32 cellular contexts compared by ENCODE assay signal in genomic region chr7:158430308-158431034, GRCh38.
DNase-seq lines count a peak whose midpoint lies in the region; ATAC-seq, FAIRE-seq and TF ChIP-seq lines count a peak whose summit lies in the region.
"Had no signal": no experiment of that assay in that cellular context is flagged by ENCODE, and none has a peak within 500 bp of the region (broad histone marks: within the 10 kb centered on the region; RNA-seq: fewer than 3 reads in every experiment).

No MANE protein-coding gene starts in this region.

- POLR2A ChIA-PET in K562 (lab: Yijun Ruan, JAX) (no interaction called here), WTC11 (lab: Charles Lee) (no interaction called here)

- 0 out of 4 replicates have a peak overlapping the region, but pooled peaks of 1 of the 2 experiments have one; percentile 27 for H3K9ac ChIP-seq in K562 (ENCODE audit: insufficient read depth in 1 of 2, low read depth in 2 of 2, low read length in 2 of 2)
- peak overlapping the region; percentile 18 for H3K9ac ChIP-seq in neuronal stem cell (ENCODE audit: low read depth, low read length, poor library complexity)

- H3K27me3 ChIP-seq in K562 (ENCODE audit: control insufficient read depth in 2 of 2, insufficient read depth in 2 of 2, low read length in 2 of 2) (peaks cover 20 to 55% of the 10 kb centered on the region in 2 experiments), neuronal stem cell (ENCODE audit: control insufficient read depth in 3 of 3, insufficient read depth in 3 of 3, low read depth in 1 of 3, low read length in 3 of 3) (peaks cover 0 to 2% (median 0%) of the 10 kb centered on the region in 3 experiments)
- H3K27me3 ChIP-seq: BE2C, foreskin keratinocyte, ovary, thyroid gland, vagina had no signal

- TF ChIP-seq EP300 in K562 (IDR thresholded peaks at IDR 0.05; ENCODE audit: low read length), result no peak

- H3K79me2 ChIP-seq in K562 (ENCODE audit: control insufficient read depth, insufficient read depth, low read length), result no peaks in the 10 kb centered on the region

- TF ChIP-seq POLR2A in K562 (conservative IDR thresholded peaks at IDR 0.05), result no peak

- no peak for TF ChIP-seq RAD21 in K562 (CRISPR knock-in tag; conservative IDR thresholded peaks at IDR 0.05 in 1 of 2, IDR thresholded peaks at IDR 0.05 in 1 of 2)

- peak overlapping the region; percentile 52 for H2BK12ac ChIP-seq in neuronal stem cell (ENCODE audit: low read length)

- BruUV-seq in K562 (replicated peaks; lab: Mats Ljungman, UMichigan), result no TSS peak

- H2AFZ ChIP-seq in K562 (ENCODE audit: low read depth, low read length) (no peak overlapping the region), neuronal stem cell (ENCODE audit: low read length) (peak overlapping the region; percentile 56)

- H3K14ac ChIP-seq in neuronal stem cell (ENCODE audit: low read length), result peak overlapping the region; percentile 17

- peak overlapping the region; percentile 83 for H3K18ac ChIP-seq in neuronal stem cell (ENCODE audit: low read length)

- ATAC-seq in natural killer cell treated with Interleukin-12 subunit alpha and Interleukin-12 subunit beta and Interleukin-15 and Interleukin-18, amount 100 ng/mL, for 72 hours, result peak; percentile 28 to 58
- ATAC-seq in natural killer cell (no peak), K562 (peak; percentile 20; the same call in 1 of the 3 replicates), WTC11 (no peak), HG03139 (IDR thresholded peaks at IDR 0.05; ENCODE audit: unreplicated experiment) (no peak)
- ATAC-seq: activated CD4-positive, alpha-beta T cell treated with anti-CD3 and anti-CD28 coated beads for 36 hours; activated CD8-positive, alpha-beta T cell treated with anti-CD3 and anti-CD28 coated beads, Interleukin-2, amount 10 ng/mL, durations not matched to agents 7 days and 5 days; foreskin keratinocyte; left ventricle myocardium superior had no signal

- H3K4me3 ChIP-seq in K562 (no peak overlapping the region), neuronal stem cell (ENCODE audit: low read length in 2 of 2) (no peak overlapping the region)
- H3K4me3 ChIP-seq: esophagus squamous epithelium, HAP-1, heart right ventricle, ovary, smooth muscle cell, thyroid gland, vagina had no signal

- H3K4me1 Mint-ChIP-seq in natural killer cell treated with Interleukin-12 subunit alpha and Interleukin-12 subunit beta and Interleukin-15 and Interleukin-18, amount 100 ng/mL, for 72 hours (ENCODE audit: low read depth in 2 of 2), result no peaks in the 10 kb centered on the region
- H3K4me1 Mint-ChIP-seq in natural killer cell (no peaks in the 10 kb centered on the region), WTC11 (peaks cover 6% of the 10 kb centered on the region)

- peaks cover 0 to 6% of the 10 kb centered on the region in 2 experiments; a peak in 2 of 5 replicates for H3K4me1 ChIP-seq in K562 (replicated peaks in 1 of 2; ENCODE audit: control insufficient read depth in 2 of 2, insufficient read depth in 2 of 2, low read length in 2 of 2)
- H3K4me1 ChIP-seq in neuronal stem cell (ENCODE audit: control insufficient read depth in 2 of 2, insufficient read depth in 1 of 2, low read depth in 1 of 2, low read length in 2 of 2), result no peaks in the 10 kb centered on the region
- H3K4me1 ChIP-seq: BE2C, foreskin keratinocyte, HAP-1 had no signal

- peak overlapping the region in 1 of 2 donors; percentile 26 for H3K27ac Mint-ChIP-seq in natural killer cell treated with Interleukin-12 subunit alpha and Interleukin-12 subunit beta and Interleukin-15 and Interleukin-18, amount 100 ng/mL, for 72 hours
- H3K27ac Mint-ChIP-seq in natural killer cell, result no peak overlapping the region
- no peak overlapping the region for H3K27ac Mint-ChIP-seq in WTC11
- H3K27ac Mint-ChIP-seq: activated CD4-positive, alpha-beta T cell treated with anti-CD3 and anti-CD28 coated beads for 36 hours; activated CD8-positive, alpha-beta T cell treated with anti-CD3 and anti-CD28 coated beads, Interleukin-2, amount 10 ng/mL, durations not matched to agents 7 days and 5 days; mesothelial cell of epicardium; naive thymus-derived CD4-positive, alpha-beta T cell; T-helper 2 cell treated with Interferon-gamma antibody and Interleukin-4, amounts not matched to agents 5 μg/mL and 100 μg/mL, for 36 hours had no signal

- H3K27me3 Mint-ChIP-seq in natural killer cell treated with Interleukin-12 subunit alpha and Interleukin-12 subunit beta and Interleukin-15 and Interleukin-18, amount 100 ng/mL, for 72 hours, result peaks cover 5 to 20% of the 10 kb centered on the region in 2 donors
- H3K27me3 Mint-ChIP-seq in natural killer cell (ENCODE audit: low read depth in 2 of 2) (peaks cover 5 to 16% of the 10 kb centered on the region in 2 donors), WTC11 (ENCODE audit: low read depth) (no peaks in the 10 kb centered on the region)

- intact Hi-C loops in natural killer cell (cut with micrococcal nuclease), result no loop called here
- intact Hi-C loops in K562 (cut with micrococcal nuclease), result no loop called here

- H3K27ac ChIP-seq in K562 (ENCODE audit: extremely low read depth, low read depth, low read length) (no peak overlapping the region), neuronal stem cell (replicated peaks; ENCODE audit: low read length) (no peak overlapping the region)
- H3K27ac ChIP-seq: foreskin keratinocyte, heart right ventricle, HL-60, ovary, thyroid gland had no signal

- peak overlapping the region; percentile 57 for H2BK120ac ChIP-seq in neuronal stem cell (ENCODE audit: low read depth, low read length)

- no peak for FAIRE-seq in K562 (lab: Jason Lieb, UNC)
- FAIRE-seq: endometrium, kidney had no signal

- in situ Hi-C loops in K562 (cut with MboI), result no loop called here

- H3K9me3 Mint-ChIP-seq in natural killer cell treated with Interleukin-12 subunit alpha and Interleukin-12 subunit beta and Interleukin-15 and Interleukin-18, amount 100 ng/mL, for 72 hours, result no peaks in the 10 kb centered on the region
- H3K9me3 Mint-ChIP-seq in natural killer cell, result no peaks in the 10 kb centered on the region
- H3K9me3 Mint-ChIP-seq in WTC11, result peaks cover 16% of the 10 kb centered on the region
- H3K9me3 Mint-ChIP-seq: T-helper 2 cell treated with Interferon-gamma antibody and Interleukin-4, amounts not matched to agents 5 μg/mL and 100 μg/mL, for 36 hours had no signal

- H2AK5ac ChIP-seq in neuronal stem cell (ENCODE audit: low read depth, low read length), result peak overlapping the region; percentile 51

- WGBS in K562 (ENCODE audit: insufficient coverage, low coverage, missing lambda C conversion rate), result 2% methylated on average over 22 of the region's 22 CpGs
- no CpG with 5 or more reads among the region's 22 CpGs for WGBS in neuronal stem cell (ENCODE audit: extremely low coverage in 2 of 2, insufficient read length in 2 of 2, insufficient replicate concordance in 1 of 2), 2 donors

- H3K4me3 Mint-ChIP-seq in natural killer cell treated with Interleukin-12 subunit alpha and Interleukin-12 subunit beta and Interleukin-15 and Interleukin-18, amount 100 ng/mL, for 72 hours, result no peak overlapping the region
- H3K4me3 Mint-ChIP-seq in natural killer cell, result no peak overlapping the region
- H3K4me3 Mint-ChIP-seq in WTC11, result no peak overlapping the region
- H3K4me3 Mint-ChIP-seq: activated CD4-positive, alpha-beta T cell treated with anti-CD3 and anti-CD28 coated beads for 36 hours; activated CD8-positive, alpha-beta T cell treated with anti-CD3 and anti-CD28 coated beads, Interleukin-2, amount 10 ng/mL, durations not matched to agents 7 days and 5 days; mesothelial cell of epicardium; naive thymus-derived CD4-positive, alpha-beta T cell; T-helper 2 cell treated with Interferon-gamma antibody and Interleukin-4, amounts not matched to agents 5 μg/mL and 100 μg/mL, for 36 hours had no signal

- H4K20me1 ChIP-seq in K562 (replicated peaks; ENCODE audit: control insufficient read depth, insufficient read depth, low read length), result 0 out of 2 replicates have a peak, but pooled peaks cover 7% of the 10 kb centered on the region

- H3K23ac ChIP-seq in neuronal stem cell (ENCODE audit: low read depth, low read length, poor library complexity), result peak overlapping the region; percentile 62

- H4K91ac ChIP-seq in neuronal stem cell (ENCODE audit: low read depth, low read length, poor library complexity), result no peak overlapping the region

- H3K9me1 ChIP-seq in K562 (ENCODE audit: control insufficient read depth, insufficient read depth, low read length), result no peaks in the 10 kb centered on the region

- H4K8ac ChIP-seq in neuronal stem cell (ENCODE audit: low read depth, low read length), result no peak overlapping the region

- H3K4me2 ChIP-seq in K562 (ENCODE audit: insufficient read depth, low read length), result no peak overlapping the region
- H3K4me2 ChIP-seq in neuronal stem cell (ENCODE audit: insufficient read depth, low read length, poor library complexity, severe bottlenecking), result no peak overlapping the region
- H3K4me2 ChIP-seq: smooth muscle cell had no signal

- no peak overlapping the region for H3K4ac ChIP-seq in neuronal stem cell (ENCODE audit: low read length)

- peak overlapping the region; percentile 31 for H2BK15ac ChIP-seq in neuronal stem cell (ENCODE audit: low read length)

- H2BK5ac ChIP-seq in neuronal stem cell (ENCODE audit: low read length), result no peak overlapping the region

- CTCF ChIA-PET in K562 (lab: Yijun Ruan, JAX; ENCODE audit: low intra/inter-chr PET ratio) (no interaction called here), WTC11 (lab: Charles Lee) (no interaction called here)

- no peaks in the 10 kb centered on the region for H3K36me3 Mint-ChIP-seq in natural killer cell treated with Interleukin-12 subunit alpha and Interleukin-12 subunit beta and Interleukin-15 and Interleukin-18, amount 100 ng/mL, for 72 hours
- H3K36me3 Mint-ChIP-seq in natural killer cell (no peaks in the 10 kb centered on the region), WTC11 (peaks cover 1% of the 10 kb centered on the region; the same call in 1 of the 2 replicates)
- H3K36me3 Mint-ChIP-seq: mesothelial cell of epicardium had no signal

- H3K79me1 ChIP-seq in neuronal stem cell (ENCODE audit: low read depth, low read length), result no peaks in the 10 kb centered on the region

- DNase-seq in natural killer cell treated with Interleukin-12 subunit alpha and Interleukin-12 subunit beta and Interleukin-15 and Interleukin-18, amount 100 ng/mL, for 72 hours (ENCODE audit: low spot score), result no peak
- DNase-seq in natural killer cell, result no peak
- no peak for DNase-seq in K562 (ENCODE audit: extremely low read depth in 1 of 4, low spot score in 3 of 4)
- no peak for DNase-seq in neuronal stem cell (ENCODE audit: low spot score)
- DNase-seq in iPS-NIHi7 (ENCODE audit: extremely low spot score), result no peak
- DNase-seq in WTC11 (ENCODE audit: low spot score), result no peak
- no peak for DNase-seq in NCI-H526 (lab: John Stamatoyannopoulos, UW)
- DNase-seq: activated CD4-positive, alpha-beta T cell treated with anti-CD3 and anti-CD28 coated beads for 36 hours; activated CD8-positive, alpha-beta T cell treated with anti-CD3 and anti-CD28 coated beads, Interleukin-2, amount 10 ng/mL, durations not matched to agents 7 days and 5 days; BE2C; dermis blood vessel endothelial cell; esophagus squamous epithelium; foreskin keratinocyte; heart right ventricle; kidney; left ventricle myocardium superior; naive thymus-derived CD4-positive, alpha-beta T cell; NCI-H1417; NCI-H2029 treated with DMSO at 0.1 percent for 48 hours; NCI-H69; ovary; SHP77; stimulated activated CD8-positive, alpha-beta memory T cell treated with anti-CD3 and anti-CD28 coated beads, Interleukin-4, amount 100 ng/mL, for 48 hours; thyroid gland had no signal

- H3K36me3 ChIP-seq in K562 (ENCODE audit: control insufficient read depth, insufficient read depth, low read length) (no peaks in the 10 kb centered on the region), neuronal stem cell (replicated peaks in 1 of 2; ENCODE audit: control insufficient read depth in 2 of 2, insufficient read depth in 2 of 2, low read length in 2 of 2) (no peaks in the 10 kb centered on the region)
- H3K36me3 ChIP-seq: BE2C, esophagus squamous epithelium, HAP-1, heart right ventricle, ovary, thyroid gland, vagina had no signal

- TF ChIP-seq CTCF in natural killer cell (IDR thresholded peaks at IDR 0.05) (no peak), K562 (IDR thresholded peaks at IDR 0.05 in 2 of 3, conservative IDR thresholded peaks at IDR 0.05 in 1 of 3; ENCODE audit: insufficient read depth in 2 of 3, low read depth in 1 of 3, low read length in 3 of 3) (no peak), WTC11 (IDR thresholded peaks at IDR 0.05) (no peak)

- H3K9me3 ChIP-seq in K562 (replicated peaks; ENCODE audit: control insufficient read depth, insufficient read depth, low read depth, low read length), result no peaks in the 10 kb centered on the region
- no peaks in the 10 kb centered on the region for H3K9me3 ChIP-seq in neuronal stem cell (replicated peaks in 1 of 2; ENCODE audit: control insufficient read depth in 2 of 2, insufficient read depth in 1 of 2, low read depth in 1 of 2, low read length in 2 of 2)
- H3K9me3 ChIP-seq: BE2C, esophagus squamous epithelium, HAP-1, heart right ventricle, ovary, thyroid gland, vagina had no signal

Comparison
In these comparisons a context has a peak if more than half of its experiments do, and no peak if none do; other contexts are left out.
1. ATAC-seq: peak in natural killer cell treated with Interleukin-12 subunit alpha and Interleukin-12 subunit beta and Interleukin-15 and Interleukin-18, amount 100 ng/mL, for 72 hours (2 of 2) and K562 (single experiment); none in natural killer cell (0 of 3), WTC11 (single experiment) and HG03139 (single experiment).